In genomic region chr9:98848450-98849149, GRCh38 we compare ENCODE assay signal across 8 cellular contexts. TPM values are rescaled to one million over a fixed set of nuclear protein-coding genes. Genes with fewer than 3 reads are reported as not detected.
DNase-seq lines count a peak whose midpoint lies in the region; ATAC-seq and TF ChIP-seq lines count a peak whose summit lies in the region.

No MANE protein-coding gene starts in this region.

- H3K27ac ChIP-seq in A673 (ENCODE audit: low read depth, low read length, poor library complexity, severe bottlenecking), result no peak overlapping the region

- no peaks in the 10 kb centered on the region for H3K9me3 Mint-ChIP-seq in activated CD4-positive, alpha-beta T cell treated with anti-CD3 and anti-CD28 coated beads for 36 hours (ENCODE audit: low read depth)
- H3K9me3 Mint-ChIP-seq in chondrocyte (ENCODE audit: low read depth), result no peaks in the 10 kb centered on the region

- H3K4me3 ChIP-seq in A673 (ENCODE audit: low read depth, low read length, poor library complexity, severe bottlenecking), result no peak overlapping the region

- H3K27me3 ChIP-seq in A673 (replicated peaks; ENCODE audit: insufficient read depth, low read depth, low read length, poor library complexity), result no peaks in the 10 kb centered on the region

- no peaks in the 10 kb centered on the region for H3K27me3 Mint-ChIP-seq in activated CD4-positive, alpha-beta T cell treated with anti-CD3 and anti-CD28 coated beads for 36 hours
- H3K27me3 Mint-ChIP-seq in chondrocyte (ENCODE audit: low read depth), result peaks cover 22% of the 10 kb centered on the region

- intact Hi-C loops in A673 (cut with micrococcal nuclease; ENCODE audit: unreplicated experiment), result loop anchor here (1.0 kb wide), 2 partner anchors 152 to 292 kb away; no protein-coding TSS in a partner anchor
- intact Hi-C loops in activated CD4-positive, alpha-beta T cell treated with anti-CD3 and anti-CD28 coated beads for 36 hours (cut with DNase I, micrococcal nuclease), result loop anchor here (1.0 to 2.0 kb wide), 5 partner anchors 127 to 292 kb away; no protein-coding TSS in a partner anchor

- no peaks in the 10 kb centered on the region for H3K4me1 ChIP-seq in A673 (ENCODE audit: insufficient read depth, low read length, poor library complexity, severe bottlenecking)

- no peak overlapping the region for H3K27ac Mint-ChIP-seq in activated CD4-positive, alpha-beta T cell treated with anti-CD3 and anti-CD28 coated beads for 36 hours
- H3K27ac Mint-ChIP-seq in chondrocyte (ENCODE audit: unreplicated experiment), result peak overlapping the region; percentile 43

- DNase-seq in A673 (ENCODE audit: low spot score) (peak; percentile 82), NCI-H446 (lab: John Stamatoyannopoulos, UW) (peak; percentile 58 to 83), chondrocyte (ENCODE audit: low spot score) (no peak), left lobe of liver (ENCODE audit: low spot score) (peak; percentile 83)
- DNase-seq in activated CD4-positive, alpha-beta T cell treated with anti-CD3 and anti-CD28 coated beads for 36 hours, result peak; percentile 91
- peak; percentile 77 for DNase-seq in stimulated activated CD4-positive, alpha-beta T cell treated with anti-CD3 and anti-CD28 coated beads, Interleukin-1b, Interleukin-23, amount 100 ng/mL, for 48 hours

- H3K9me3 ChIP-seq in A673 (ENCODE audit: low read depth, low read length, poor library complexity, severe bottlenecking), result no peaks in the 10 kb centered on the region

- POLR2A ChIA-PET in A673 (lab: Charles Lee; ENCODE audit: low non-redundant PET), result no interaction called here
- POLR2A ChIA-PET in activated CD4-positive, alpha-beta T cell treated with anti-CD3 and anti-CD28 coated beads for 36 hours (lab: Charles Lee), result no interaction called here

- peaks cover 9% of the 10 kb centered on the region for H3K4me1 Mint-ChIP-seq in activated CD4-positive, alpha-beta T cell treated with anti-CD3 and anti-CD28 coated beads for 36 hours
- H3K4me1 Mint-ChIP-seq in chondrocyte (ENCODE audit: low read depth), result peaks cover 7% of the 10 kb centered on the region

- peaks cover 4% of the 10 kb centered on the region for H3K36me3 Mint-ChIP-seq in activated CD4-positive, alpha-beta T cell treated with anti-CD3 and anti-CD28 coated beads for 36 hours (ENCODE audit: low read depth)
- no peaks in the 10 kb centered on the region for H3K36me3 Mint-ChIP-seq in chondrocyte (ENCODE audit: low read depth)

- BruUV-seq in A673 (replicated peaks; lab: Mats Ljungman, UMichigan), result no TSS peak

- H3K4me3 Mint-ChIP-seq in activated CD4-positive, alpha-beta T cell treated with anti-CD3 and anti-CD28 coated beads for 36 hours, result no peak overlapping the region
- H3K4me3 Mint-ChIP-seq in chondrocyte (ENCODE audit: unreplicated experiment), result peak overlapping the region; percentile 61

- no peaks in the 10 kb centered on the region for H3K36me3 ChIP-seq in A673 (ENCODE audit: insufficient read depth, low read length, poor library complexity, severe bottlenecking)

- ATAC-seq in GM18517 (IDR thresholded peaks at IDR 0.05; ENCODE audit: unreplicated experiment), result peak; percentile 75
- ATAC-seq in HG03097 (IDR thresholded peaks at IDR 0.05; ENCODE audit: low FRiP score, unreplicated experiment), result peak; percentile 81
- ATAC-seq in activated CD4-positive, alpha-beta T cell treated with anti-CD3 and anti-CD28 coated beads for 36 hours, result peak; percentile 96
- peak; percentile 100 for ATAC-seq in left lobe of liver

- CTCF ChIA-PET in A673 (lab: Charles Lee), result interaction anchor here (0.5 to 1.8 kb wide), 6 partner anchors 9 to 1162 kb away, joined by 3 to 11 read pairs (median 4); no protein-coding TSS in a partner anchor
- CTCF ChIA-PET in activated CD4-positive, alpha-beta T cell treated with anti-CD3 and anti-CD28 coated beads for 36 hours (lab: Charles Lee), result interaction anchor here (0.7 to 7.9 kb wide), 36 partner anchors 9 to 439 kb away, joined by 3 to 76 read pairs (median 5); no protein-coding TSS in a partner anchor

- TF ChIP-seq CTCF in A673 (conservative IDR thresholded peaks at IDR 0.05; ENCODE audit: low read depth, low read length) (peak; percentile 95), chondrocyte (IDR thresholded peaks at IDR 0.05) (peak; percentile 96)

RNA-seq across cellular contexts. Expression of gene GALNT12, which starts 41.1 kb away (rescaled TPM):
- 0.54 and 1.0 TPM in 2 replicates for total RNA-seq in A673 (2021)
- 10 to 100 TPM; 10.2 to 12.7 TPM for total RNA-seq in activated CD4-positive, alpha-beta T cell treated with anti-CD3 and anti-CD28 coated beads for 36 hours
- total RNA-seq in chondrocyte, result 0.34 to 0.55 TPM in 2 of 3 replicates, not detected in the other
- 0.35 TPM for total RNA-seq in left lobe of liver

RNA-seq across cellular contexts. Expression of gene ANKS6, which starts 52.2 kb away (rescaled TPM):
- 14.4 and 20.5 TPM in 2 replicates for total RNA-seq in A673 (2021)
- total RNA-seq in activated CD4-positive, alpha-beta T cell treated with anti-CD3 and anti-CD28 coated beads for 36 hours, result 10 to 100 TPM; 15.8 to 17.4 TPM
- 13.4 to 17.2 TPM (median 17.1 TPM) in 3 replicates for total RNA-seq in chondrocyte
- 5.7 TPM for total RNA-seq in left lobe of liver
